Comparison of ENCODE assay signal across 11 cellular contexts in the genomic region with DNA sequence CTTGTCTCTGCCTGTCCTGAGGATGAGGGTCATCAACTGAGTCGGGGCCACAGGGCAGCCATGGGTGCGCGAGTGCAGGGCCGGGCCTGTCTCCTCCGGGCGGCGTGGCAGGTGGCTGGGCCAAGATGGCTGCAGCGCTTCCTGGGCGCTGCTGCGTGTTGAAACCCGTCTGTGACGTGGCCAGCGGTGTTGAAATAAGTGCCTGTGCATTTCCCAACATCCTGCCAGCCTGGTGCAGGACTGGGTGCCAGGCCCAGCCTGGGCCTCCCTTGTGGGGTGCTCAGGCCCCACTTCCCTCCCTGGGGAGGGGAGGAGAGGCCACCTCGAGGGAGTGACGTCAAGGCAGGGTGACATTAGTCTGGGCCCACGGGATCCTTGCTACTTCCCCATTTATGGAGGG. TPM values are rescaled to one million over a fixed set of nuclear protein-coding genes. Genes with fewer than 3 reads are reported as not detected.
A peak's percentile ranks its signal among the peaks of the same experiment; 100 is the strongest.
DNase-seq lines count a peak whose midpoint lies in the region; ATAC-seq and TF ChIP-seq lines count a peak whose summit lies in the region.
"Had no signal": no experiment of that assay in that cellular context is flagged by ENCODE, and none has a peak within 500 bp of the region (broad histone marks: within the 10 kb centered on the region; RNA-seq: fewer than 3 reads in every experiment).

No MANE protein-coding gene starts in this region.

- ATAC-seq in HG03095 (IDR thresholded peaks at IDR 0.05; ENCODE audit: unreplicated experiment): no peak
- ATAC-seq in HG03469 (IDR thresholded peaks at IDR 0.05; ENCODE audit: unreplicated experiment): no peak
- ATAC-seq: Panc1 had no signal

- no peak for TF ChIP-seq CTCF in GM13976 (IDR thresholded peaks at IDR 0.05; ENCODE audit: borderline replicate concordance, control extremely low read depth, extremely low read depth, insufficient read depth, missing control alignments)

- H3K4me1 ChIP-seq in skeletal muscle satellite cell (ENCODE audit: control insufficient read depth, insufficient read depth, low read length): peaks cover 66% of the 10 kb centered on the region

- H3K4me3 ChIP-seq in skeletal muscle satellite cell (ENCODE audit: low read length): no peak overlapping the region

- H3K36me3 ChIP-seq in skeletal muscle satellite cell (ENCODE audit: insufficient read depth, low read length): no peaks in the 10 kb centered on the region

- in situ Hi-C loops in GM13976 (cut with MboI; ENCODE audit: low sequenced_read_pairs, unreplicated experiment): no loop called here

- no peak overlapping the region for H3K4me2 ChIP-seq in skeletal muscle satellite cell (ENCODE audit: low read length)

- peak overlapping the region; percentile 78 for H3K27ac ChIP-seq in caudate nucleus (ENCODE audit: low read depth, low read length)
- peak overlapping the region; percentile 83 for H3K27ac ChIP-seq in layer of hippocampus (ENCODE audit: low read depth, low read length)

- H3K9me3 ChIP-seq in skeletal muscle satellite cell (replicated peaks; ENCODE audit: low read length): no peaks in the 10 kb centered on the region

- DNase-seq in GF-D8 (lab: John Stamatoyannopoulos, UW): peak; percentile 91
- peak in 11 of 61 donors; percentile 16 to 57 (median 32) for DNase-seq in caudate nucleus (lab: John Stamatoyannopoulos, UW)
- no peak for DNase-seq in SW 1271 (lab: John Stamatoyannopoulos, UW)
- no peak for DNase-seq in GM13976 (ENCODE audit: low spot score)
- DNase-seq: activated naive CD4-positive, alpha-beta T cell; NCI-H2081 had no signal

- H3K27me3 ChIP-seq in layer of hippocampus (ENCODE audit: control insufficient read depth, insufficient read depth, low read length) (no peaks in the 10 kb centered on the region), skeletal muscle satellite cell (ENCODE audit: control insufficient read depth, insufficient read depth, low read length) (no peaks in the 10 kb centered on the region)

- peak overlapping the region; percentile 37 for H3K9ac ChIP-seq in skeletal muscle satellite cell (ENCODE audit: low read depth, low read length)

RNA-seq across cellular contexts. Expression of gene RXRA, which starts 45.5 kb away (rescaled TPM):
- 9.9 and 16.6 TPM in 2 replicates for total RNA-seq in skeletal muscle satellite cell (2012; rRNA removed)
